ENCODE assay signal across 9 cellular contexts in genomic region chr2:60552851-60553495, GRCh38. TPM values are rescaled to one million over a fixed set of nuclear protein-coding genes. Genes with fewer than 3 reads are reported as not detected.
DNase-seq lines count a peak whose midpoint lies in the region; ATAC-seq and TF ChIP-seq lines count a peak whose summit lies in the region.
"Had no signal": no experiment of that assay in that cellular context is flagged by ENCODE, and none has a peak within 500 bp of the region (broad histone marks: within the 10 kb centered on the region; RNA-seq: fewer than 3 reads in every experiment).

No MANE protein-coding gene starts in this region.

- H3K4me3 ChIP-seq in stomach smooth muscle (ENCODE audit: low read length in 2 of 2), result peak overlapping the region; percentile 73 to 84
- H3K4me3 ChIP-seq: K562 had no signal

- POLR2A ChIA-PET in activated CD4-positive, alpha-beta T cell treated with anti-CD3 and anti-CD28 coated beads, Interleukin-2, amount 10 ng/mL, durations not matched to agents 7 days and 5 days (lab: Charles Lee), result no interaction called here

- H3K27ac Mint-ChIP-seq in activated CD4-positive, alpha-beta T cell treated with anti-CD3 and anti-CD28 coated beads, Interleukin-2, amount 10 ng/mL, durations not matched to agents 7 days and 5 days, result no peak overlapping the region
- H3K27ac Mint-ChIP-seq in activated naive CD8-positive, alpha-beta T cell treated with anti-CD3 and anti-CD28 coated beads for 36 hours, result no peak overlapping the region
- peak overlapping the region in 2 of 6 donors; percentile 61 to 84 for H3K27ac Mint-ChIP-seq in immature natural killer cell

- no peaks in the 10 kb centered on the region for H3K36me3 ChIP-seq in stomach smooth muscle (ENCODE audit: control insufficient read depth in 2 of 2, insufficient read depth in 2 of 2, low read length in 2 of 2)

- ATAC-seq in omental fat pad (ENCODE audit: low FRiP score) (no peak), GM19324 (IDR thresholded peaks at IDR 0.05; ENCODE audit: low FRiP score, unreplicated experiment) (no peak)
- ATAC-seq: K562 had no signal

- peaks cover 51% of the 10 kb centered on the region for H3K4me1 Mint-ChIP-seq in activated CD4-positive, alpha-beta T cell treated with anti-CD3 and anti-CD28 coated beads, Interleukin-2, amount 10 ng/mL, durations not matched to agents 7 days and 5 days
- peaks cover 36% of the 10 kb centered on the region for H3K4me1 Mint-ChIP-seq in activated naive CD8-positive, alpha-beta T cell treated with anti-CD3 and anti-CD28 coated beads for 36 hours
- H3K4me1 Mint-ChIP-seq in immature natural killer cell, result peaks cover 57 to 77% of the 10 kb centered on the region in 2 donors

- peaks cover 75% of the 10 kb centered on the region for H3K27me3 Mint-ChIP-seq in activated CD4-positive, alpha-beta T cell treated with anti-CD3 and anti-CD28 coated beads, Interleukin-2, amount 10 ng/mL, durations not matched to agents 7 days and 5 days
- H3K27me3 Mint-ChIP-seq in activated naive CD8-positive, alpha-beta T cell treated with anti-CD3 and anti-CD28 coated beads for 36 hours, result peaks cover 94% of the 10 kb centered on the region
- H3K27me3 Mint-ChIP-seq in immature natural killer cell (ENCODE audit: low read depth in 3 of 3), result peaks cover 31 to 53% (median 52%) of the 10 kb centered on the region in 3 donors

- no peak for TF ChIP-seq CTCF in omental fat pad (IDR thresholded peaks at IDR 0.05)

- H3K36me3 Mint-ChIP-seq in activated CD4-positive, alpha-beta T cell treated with anti-CD3 and anti-CD28 coated beads, Interleukin-2, amount 10 ng/mL, durations not matched to agents 7 days and 5 days (ENCODE audit: low read depth), result no peaks in the 10 kb centered on the region
- H3K36me3 Mint-ChIP-seq in activated naive CD8-positive, alpha-beta T cell treated with anti-CD3 and anti-CD28 coated beads for 36 hours, result no peaks in the 10 kb centered on the region
- no peaks in the 10 kb centered on the region for H3K36me3 Mint-ChIP-seq in immature natural killer cell

- H3K4me1 ChIP-seq in stomach smooth muscle (ENCODE audit: control insufficient read depth, insufficient read depth, low read length), result peaks cover 40% of the 10 kb centered on the region

- H3K27me3 ChIP-seq in stomach smooth muscle (ENCODE audit: control insufficient read depth in 1 of 2, insufficient read depth in 2 of 2, low read length in 2 of 2), result peaks cover 3 to 7% of the 10 kb centered on the region in 2 donors

- peak overlapping the region; percentile 77 for H3K4me3 Mint-ChIP-seq in activated CD4-positive, alpha-beta T cell treated with anti-CD3 and anti-CD28 coated beads, Interleukin-2, amount 10 ng/mL, durations not matched to agents 7 days and 5 days
- H3K4me3 Mint-ChIP-seq in activated naive CD8-positive, alpha-beta T cell treated with anti-CD3 and anti-CD28 coated beads for 36 hours, result peak overlapping the region; percentile 90
- peak overlapping the region; percentile 81 to 94 (median 91) for H3K4me3 Mint-ChIP-seq in immature natural killer cell

- peak overlapping the region; percentile 62 to 66 for H3K9ac ChIP-seq in stomach smooth muscle (ENCODE audit: low read length in 2 of 2)

- CTCF ChIA-PET in activated CD4-positive, alpha-beta T cell treated with anti-CD3 and anti-CD28 coated beads, Interleukin-2, amount 10 ng/mL, durations not matched to agents 7 days and 5 days (lab: Charles Lee), result no interaction called here

- peak overlapping the region; percentile 64 for H3K27ac ChIP-seq in stomach smooth muscle (ENCODE audit: low read length)

- DNase-seq in activated CD4-positive, alpha-beta T cell treated with anti-CD3 and anti-CD28 coated beads, Interleukin-2, amount 10 ng/mL, durations not matched to agents 7 days and 5 days, result no peak
- no peak for DNase-seq in activated CD4-positive, alpha-beta T cell treated with anti-CD3 and anti-CD28 coated beads for 4 hours
- DNase-seq in activated naive CD8-positive, alpha-beta T cell treated with anti-CD3 and anti-CD28 coated beads for 36 hours, result no peak
- DNase-seq in immature natural killer cell (no peak), omental fat pad (ENCODE audit: low spot score) (no peak), ACHN (no peak)

- in situ Hi-C loops in ACHN (cut with HindIII; ENCODE audit: low pct_ligation_motif_present, low pct_unique_long_range_greater_than_20kb, low sequenced_read_pairs), result no loop called here

- H3K9me3 ChIP-seq in stomach smooth muscle (ENCODE audit: control insufficient read depth in 2 of 2, low read length in 2 of 2), result no peaks in the 10 kb centered on the region

- H3K9me3 Mint-ChIP-seq in activated CD4-positive, alpha-beta T cell treated with anti-CD3 and anti-CD28 coated beads, Interleukin-2, amount 10 ng/mL, durations not matched to agents 7 days and 5 days, result no peaks in the 10 kb centered on the region
- H3K9me3 Mint-ChIP-seq in activated naive CD8-positive, alpha-beta T cell treated with anti-CD3 and anti-CD28 coated beads for 36 hours, result no peaks in the 10 kb centered on the region
- H3K9me3 Mint-ChIP-seq in immature natural killer cell, result peaks cover 0 to 6% (median 0%) of the 10 kb centered on the region in 6 donors

RNA-seq across cellular contexts. Expression of gene BCL11A, which starts 0.5 kb away (rescaled TPM):
- total RNA-seq in activated CD4-positive, alpha-beta T cell treated with anti-CD3 and anti-CD28 coated beads, Interleukin-2, amount 10 ng/mL, durations not matched to agents 7 days and 5 days, result under 1 TPM; 0.04 to 0.30 TPM
- total RNA-seq in activated naive CD8-positive, alpha-beta T cell treated with anti-CD3 and anti-CD28 coated beads for 36 hours, result 1 to 10 TPM; 1.6 to 1.8 TPM
- polyA plus RNA-seq in immature natural killer cell, result under 1 TPM; 0.14 to 0.69 (median 0.29) TPM
- total RNA-seq in omental fat pad, result 1 to 10 TPM in 2 of 4 donors, under 1 TPM in 2; 0.28 to 5.0 (median 1.1) TPM
- polyA plus RNA-seq: K562 had no signal
